Comparison of ENCODE assay signal across 16 cellular contexts in the genomic region with DNA sequence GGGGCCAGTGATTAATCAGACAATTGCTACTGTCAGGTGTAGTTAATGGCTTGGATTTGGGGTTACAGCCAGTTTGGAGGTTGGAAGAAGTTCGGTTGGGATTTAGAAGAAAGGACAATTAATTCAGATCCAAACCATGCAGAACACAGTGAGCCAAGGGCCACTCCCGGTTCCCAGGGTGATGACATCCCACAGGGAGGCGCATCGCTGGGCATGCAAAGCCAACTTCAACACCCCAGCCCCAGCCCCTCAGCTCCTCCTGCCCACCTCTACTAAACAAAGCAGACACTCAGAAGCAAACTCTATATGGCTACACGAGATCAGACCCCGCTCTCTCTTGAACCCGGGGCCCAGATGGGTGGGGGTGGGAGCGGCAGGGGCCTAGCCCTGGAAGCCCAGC. TPM values are rescaled to one million over a fixed set of nuclear protein-coding genes. Genes with fewer than 3 reads are reported as not detected.
DNase-seq lines count a peak whose midpoint lies in the region; ATAC-seq and TF ChIP-seq lines count a peak whose summit lies in the region.
"Had no signal": no experiment of that assay in that cellular context is flagged by ENCODE, and none has a peak within 500 bp of the region (broad histone marks: within the 10 kb centered on the region; RNA-seq: fewer than 3 reads in every experiment).

No MANE protein-coding gene starts in this region.

- ATAC-seq in Panc1 (no peak), aorta (ENCODE audit: low FRiP score) (no peak)
- no peak for ATAC-seq in activated CD4-positive, alpha-beta T cell treated with anti-CD3 and anti-CD28 coated beads for 36 hours
- ATAC-seq: A549, GM12878 had no signal

- in situ Hi-C loops in Panc1 (cut with HindIII; ENCODE audit: low pct_unique_long_range_greater_than_20kb, low sequenced_read_pairs): no loop called here

- H3K4me3 Mint-ChIP-seq in activated CD4-positive, alpha-beta T cell treated with anti-CD3 and anti-CD28 coated beads for 36 hours: no peak overlapping the region
- H3K4me3 Mint-ChIP-seq: CD4-positive, alpha-beta memory T cell; H9 had no signal

- no peak overlapping the region for H3K27ac Mint-ChIP-seq in activated CD4-positive, alpha-beta T cell treated with anti-CD3 and anti-CD28 coated beads for 36 hours
- H3K27ac Mint-ChIP-seq: H9 had no signal

- H3K27ac ChIP-seq in Panc1 (ENCODE audit: low read length) (peak overlapping the region; percentile 96), left ventricle myocardium inferior (replicated peaks) (peak overlapping the region; percentile 92), muscle layer of colon (ENCODE audit: low read depth, low read length) (peak overlapping the region; percentile 35), aorta (ENCODE audit: low read depth in 1 of 2, low read length in 2 of 2) (no peak overlapping the region)
- H3K27ac ChIP-seq: C4-2B had no signal

- H3K9me3 ChIP-seq in Panc1 (ENCODE audit: control insufficient read depth, insufficient read depth, low read depth, low read length): no peaks in the 10 kb centered on the region
- no peaks in the 10 kb centered on the region for H3K9me3 ChIP-seq in left ventricle myocardium inferior (replicated peaks)
- H3K9me3 ChIP-seq in muscle layer of colon (ENCODE audit: low read length): no peaks in the 10 kb centered on the region
- H3K9me3 ChIP-seq in aorta (ENCODE audit: control insufficient read depth, low read length): no peaks in the 10 kb centered on the region
- H3K9me3 ChIP-seq: A549, BE2C had no signal

- intact Hi-C loops in Panc1 (cut with micrococcal nuclease; ENCODE audit: unreplicated experiment): no loop called here
- intact Hi-C loops in left ventricle myocardium inferior (cut with micrococcal nuclease): no loop called here
- intact Hi-C loops in aorta (cut with DNase I): no loop called here
- intact Hi-C loops in activated CD4-positive, alpha-beta T cell treated with anti-CD3 and anti-CD28 coated beads for 36 hours (cut with DNase I, micrococcal nuclease): no loop called here

- peaks cover 15% of the 10 kb centered on the region for H3K27me3 Mint-ChIP-seq in activated CD4-positive, alpha-beta T cell treated with anti-CD3 and anti-CD28 coated beads for 36 hours

- H3K36me3 Mint-ChIP-seq in activated CD4-positive, alpha-beta T cell treated with anti-CD3 and anti-CD28 coated beads for 36 hours (ENCODE audit: low read depth): no peaks in the 10 kb centered on the region
- H3K36me3 Mint-ChIP-seq: CD4-positive, alpha-beta memory T cell had no signal

- 94 to 99% methylated on average over 8 of the region's 8 CpGs for WGBS in aorta, 2 donors

- POLR2A ChIA-PET in Panc1 (lab: Charles Lee): no interaction called here
- POLR2A ChIA-PET in activated CD4-positive, alpha-beta T cell treated with anti-CD3 and anti-CD28 coated beads for 36 hours (lab: Charles Lee): no interaction called here

- no peaks in the 10 kb centered on the region for H3K36me3 ChIP-seq in Panc1 (ENCODE audit: control insufficient read depth, insufficient read depth, low read length)
- peaks cover 15% of the 10 kb centered on the region for H3K36me3 ChIP-seq in left ventricle myocardium inferior
- H3K36me3 ChIP-seq in muscle layer of colon (ENCODE audit: insufficient read depth, low read length): no peaks in the 10 kb centered on the region
- H3K36me3 ChIP-seq in aorta (ENCODE audit: control insufficient read depth in 1 of 2, insufficient read depth in 2 of 2, low read length in 1 of 2): no peaks in the 10 kb centered on the region
- H3K36me3 ChIP-seq: BE2C had no signal

- peaks cover 10% of the 10 kb centered on the region for H3K4me1 Mint-ChIP-seq in activated CD4-positive, alpha-beta T cell treated with anti-CD3 and anti-CD28 coated beads for 36 hours

- H3K4me1 ChIP-seq in Panc1 (ENCODE audit: control insufficient read depth, insufficient read depth, low read length): peaks cover 51% of the 10 kb centered on the region
- peaks cover 76% of the 10 kb centered on the region for H3K4me1 ChIP-seq in left ventricle myocardium inferior
- peaks cover 30% of the 10 kb centered on the region for H3K4me1 ChIP-seq in muscle layer of colon (ENCODE audit: insufficient read depth, low read length)
- no peaks in the 10 kb centered on the region for H3K4me1 ChIP-seq in aorta (ENCODE audit: control insufficient read depth in 1 of 2, insufficient read depth in 2 of 2, low read length in 2 of 2)

- no TSS peak for BruUV-seq in Panc1 (replicated peaks; lab: Mats Ljungman, UMichigan)

- TF ChIP-seq CTCF in Panc1 (IDR thresholded peaks at IDR 0.05): no peak
- TF ChIP-seq CTCF in left ventricle myocardium inferior (IDR thresholded peaks at IDR 0.05; ENCODE audit: borderline replicate concordance): no peak

- CTCF ChIA-PET in Panc1 (lab: Charles Lee): interaction anchor here (0.7 kb wide), 1 partner anchor 588 kb away, joined by 4 read pairs; no protein-coding TSS in a partner anchor
- CTCF ChIA-PET in activated CD4-positive, alpha-beta T cell treated with anti-CD3 and anti-CD28 coated beads for 36 hours (lab: Charles Lee): interaction anchor here (1.1 kb wide), 1 partner anchor 14 kb away, joined by 3 read pairs; no protein-coding TSS in a partner anchor

- H3K9me3 Mint-ChIP-seq in activated CD4-positive, alpha-beta T cell treated with anti-CD3 and anti-CD28 coated beads for 36 hours (ENCODE audit: low read depth): no peaks in the 10 kb centered on the region
- H3K9me3 Mint-ChIP-seq: CD4-positive, alpha-beta memory T cell; H9 had no signal

- H3K4me3 ChIP-seq in Panc1 (ENCODE audit: low read depth in 2 of 2, low read length in 2 of 2): no peak overlapping the region
- H3K4me3 ChIP-seq in left ventricle myocardium inferior: no peak overlapping the region
- H3K4me3 ChIP-seq in muscle layer of colon (ENCODE audit: low read depth in 1 of 2, low read length in 2 of 2): no peak overlapping the region
- H3K4me3 ChIP-seq in aorta (ENCODE audit: low read length in 2 of 2): no peak overlapping the region
- H3K4me3 ChIP-seq: A549, GM12878 had no signal

- H3K27me3 ChIP-seq in Panc1 (ENCODE audit: control insufficient read depth, insufficient read depth, low read length) (no peaks in the 10 kb centered on the region), left ventricle myocardium inferior (ENCODE audit: low read depth) (no peaks in the 10 kb centered on the region), muscle layer of colon (ENCODE audit: control insufficient read depth in 1 of 2, insufficient read depth in 2 of 2, low read length in 2 of 2) (no peaks in the 10 kb centered on the region), aorta (ENCODE audit: control insufficient read depth in 1 of 2, insufficient read depth in 2 of 2, low read length in 1 of 2) (no peaks in the 10 kb centered on the region)
- H3K27me3 ChIP-seq: BE2C had no signal

- DNase-seq in Panc1 (ENCODE audit: low read depth, low spot score) (no peak), left ventricle myocardium inferior (no peak), aorta (peak; percentile 25 to 29), NCI-H1436 (lab: John Stamatoyannopoulos, UW) (no peak)
- no peak for DNase-seq in activated CD4-positive, alpha-beta T cell treated with anti-CD3 and anti-CD28 coated beads for 36 hours
- DNase-seq: BE2C; CD4-positive, alpha-beta memory T cell; DMS79; GOT3; H9 had no signal

- H3K9ac ChIP-seq in muscle layer of colon (ENCODE audit: low read length): no peak overlapping the region

RNA-seq across cellular contexts. Expression of gene MB, which starts 10.2 kb away (rescaled TPM):
- total RNA-seq in Panc1 (2021; ENCODE audit: unreplicated experiment) (17.3 TPM), left ventricle myocardium inferior (16,708 TPM), aorta (not detected)
- 29.4 TPM for polyA plus RNA-seq in Panc1 (2012; ENCODE audit: insufficient read length)
- polyA plus RNA-seq in aorta: 10 to 100 TPM in 1 of 2 donors, 1 to 10 TPM in 1; 2.8 to 24.7 TPM
- total RNA-seq in activated CD4-positive, alpha-beta T cell treated with anti-CD3 and anti-CD28 coated beads for 36 hours: not detected
- total RNA-seq: CD4-positive, alpha-beta memory T cell; G401 had no signal
- polyA plus RNA-seq: AG04450; CD4-positive, alpha-beta memory T cell had no signal

RNA-seq across cellular contexts. Expression of gene APOL6, which starts 41.3 kb away (rescaled TPM):
- total RNA-seq in Panc1 (2021; ENCODE audit: unreplicated experiment) (16.4 TPM), left ventricle myocardium inferior (4.8 TPM), aorta (10 to 100 TPM; 12.4 to 19.0 TPM)
- polyA plus RNA-seq in Panc1 (2012; ENCODE audit: insufficient read length): 4.8 TPM
- 1 to 10 TPM; 5.0 to 8.4 TPM for polyA plus RNA-seq in aorta
- 10 to 100 TPM; 34.3 to 35.5 TPM for total RNA-seq in activated CD4-positive, alpha-beta T cell treated with anti-CD3 and anti-CD28 coated beads for 36 hours

Comparison
In these comparisons a context has a peak if more than half of its experiments do, and no peak if none do; other contexts are left out.
1. DNase-seq: peak in aorta (2 of 2); none in Panc1 (single experiment), left ventricle myocardium inferior (single experiment), activated CD4-positive, alpha-beta T cell treated with anti-CD3 and anti-CD28 coated beads for 36 hours (single experiment) and NCI-H1436 (single experiment).
2. H3K27ac ChIP-seq: peak in Panc1 (single experiment), left ventricle myocardium inferior (single experiment) and muscle layer of colon (single experiment); none in aorta (0 of 2).
3. RNA of gene MB, which starts 10.2 kb away (total RNA-seq): 16,708 TPM in left ventricle myocardium inferior (single experiment); 17.3 TPM in Panc1 (single experiment), not detected in aorta and not detected in activated CD4-positive, alpha-beta T cell treated with anti-CD3 and anti-CD28 coated beads for 36 hours; every median in the first group is over 100 times any median in the second.